ENCODE assay signal across 9 cellular contexts in genomic region chrX:41265615-41266014, GRCh38.
A peak's percentile ranks its signal among the peaks of the same experiment; 100 is the strongest.
DNase-seq lines count a peak whose midpoint lies in the region; ATAC-seq and TF ChIP-seq lines count a peak whose summit lies in the region.
"Had no signal": no experiment of that assay in that cellular context is flagged by ENCODE, and none has a peak within 500 bp of the region (broad histone marks: within the 10 kb centered on the region; RNA-seq: fewer than 3 reads in every experiment).

No MANE protein-coding gene starts in this region.

- no peaks in the 10 kb centered on the region for H3K36me3 ChIP-seq in OCI-LY7 (ENCODE audit: insufficient read depth, low read length)
- H3K36me3 ChIP-seq: upper lobe of left lung had no signal

- H3K27me3 Mint-ChIP-seq in activated CD4-positive, alpha-beta T cell treated with anti-CD3 and anti-CD28 coated beads for 36 hours = no peaks in the 10 kb centered on the region

- H2AFZ ChIP-seq in OCI-LY7 (ENCODE audit: low read length) = no peak overlapping the region

- no peaks in the 10 kb centered on the region for H3K9me2 ChIP-seq in OCI-LY7 (ENCODE audit: insufficient read depth, low read length)

- CTCF ChIA-PET in activated CD4-positive, alpha-beta T cell treated with anti-CD3 and anti-CD28 coated beads for 36 hours (lab: Charles Lee) = interaction anchor here (1.3 kb wide), 2 partner anchors 12 to 85 kb away, joined by 3 to 5 read pairs; no protein-coding TSS in a partner anchor
- CTCF ChIA-PET in OCI-LY7 (lab: Charles Lee; ENCODE audit: unreplicated experiment) = no interaction called here

- H3K4me1 ChIP-seq in OCI-LY7 (ENCODE audit: insufficient read depth, low read length, poor library complexity, severe bottlenecking) = no peaks in the 10 kb centered on the region
- H3K4me1 ChIP-seq: upper lobe of left lung had no signal

- H3K4me3 Mint-ChIP-seq in activated CD4-positive, alpha-beta T cell treated with anti-CD3 and anti-CD28 coated beads for 36 hours = no peak overlapping the region

- peaks cover 5% of the 10 kb centered on the region for H3K4me1 Mint-ChIP-seq in activated CD4-positive, alpha-beta T cell treated with anti-CD3 and anti-CD28 coated beads for 36 hours

- H4K20me1 ChIP-seq in OCI-LY7 (ENCODE audit: insufficient read depth, low read length) = no peaks in the 10 kb centered on the region

- DNase-seq in activated CD4-positive, alpha-beta T cell treated with anti-CD3 and anti-CD28 coated beads for 36 hours = peak; percentile 84
- DNase-seq in epithelial cell of prostate (ENCODE audit: low read depth, low spot score) (peak; percentile 0), NCI-H446 (lab: John Stamatoyannopoulos, UW) (no peak), OCI-LY7 (ENCODE audit: low spot score) (no peak), NCI-H146 treated with DMSO at 0.1 percent for 48 hours (lab: John Stamatoyannopoulos, UW; ENCODE audit: unreplicated experiment) (no peak)
- peak; percentile 44 to 48 for DNase-seq in stimulated activated CD4-positive, alpha-beta T cell treated with anti-CD3 and anti-CD28 coated beads, Interleukin-15, amount 100 ng/mL, for 48 hours (ENCODE audit: low read depth in 2 of 2)

- H3K4me3 ChIP-seq in OCI-LY7 (ENCODE audit: low read depth, low read length, poor library complexity, severe bottlenecking) = no peak overlapping the region

- H3K9me3 Mint-ChIP-seq in activated CD4-positive, alpha-beta T cell treated with anti-CD3 and anti-CD28 coated beads for 36 hours (ENCODE audit: low read depth) = no peaks in the 10 kb centered on the region

- no peaks in the 10 kb centered on the region for H3K79me2 ChIP-seq in OCI-LY7 (ENCODE audit: insufficient read depth, low read depth, low read length)

- POLR2A ChIA-PET in activated CD4-positive, alpha-beta T cell treated with anti-CD3 and anti-CD28 coated beads for 36 hours (lab: Charles Lee) = interaction anchor here (0.5 to 1.0 kb wide), 4 partner anchors 43 to 180 kb away, joined by 3 to 7 read pairs (median 4); no protein-coding TSS in a partner anchor
- POLR2A ChIA-PET in OCI-LY7 (lab: Charles Lee) = no interaction called here

- BruUV-seq in OCI-LY7 (replicated peaks; lab: Mats Ljungman, UMichigan) = no TSS peak

- H3K36me3 Mint-ChIP-seq in activated CD4-positive, alpha-beta T cell treated with anti-CD3 and anti-CD28 coated beads for 36 hours (ENCODE audit: low read depth) = no peaks in the 10 kb centered on the region

- intact Hi-C loops in activated CD4-positive, alpha-beta T cell treated with anti-CD3 and anti-CD28 coated beads for 36 hours (cut with DNase I, micrococcal nuclease) = loop anchor here (1.0 kb wide), 1 partner anchor 68 kb away; no protein-coding TSS in a partner anchor
- intact Hi-C loops in OCI-LY7 (cut with micrococcal nuclease; ENCODE audit: unreplicated experiment) = no loop called here

- ATAC-seq in GM19025 (IDR thresholded peaks at IDR 0.05; ENCODE audit: low read depth, unreplicated experiment) = peak; percentile 64
- ATAC-seq in activated CD4-positive, alpha-beta T cell treated with anti-CD3 and anti-CD28 coated beads for 36 hours = peak; percentile 98
- ATAC-seq in GM21723 (IDR thresholded peaks at IDR 0.05; ENCODE audit: unreplicated experiment) = no peak

- H3K27ac ChIP-seq in epithelial cell of prostate (no peak overlapping the region), OCI-LY7 (ENCODE audit: low read depth, low read length, poor library complexity, severe bottlenecking) (no peak overlapping the region)
- H3K27ac ChIP-seq: upper lobe of left lung had no signal

- H3K27ac Mint-ChIP-seq in activated CD4-positive, alpha-beta T cell treated with anti-CD3 and anti-CD28 coated beads for 36 hours = no peak overlapping the region

- no peaks in the 10 kb centered on the region for H3K9me3 ChIP-seq in OCI-LY7 (ENCODE audit: low read length)
- H3K9me3 ChIP-seq: upper lobe of left lung had no signal

- no peak for TF ChIP-seq CTCF in OCI-LY7 (conservative IDR thresholded peaks at IDR 0.05; ENCODE audit: low read length)

- H3K4me2 ChIP-seq in OCI-LY7 (ENCODE audit: low read length) = no peak overlapping the region

Comparison
In these comparisons a context has a peak if more than half of its experiments do, and no peak if none do; other contexts are left out.
1. DNase-seq: peak in activated CD4-positive, alpha-beta T cell treated with anti-CD3 and anti-CD28 coated beads for 36 hours (single experiment), epithelial cell of prostate (single experiment) and stimulated activated CD4-positive, alpha-beta T cell treated with anti-CD3 and anti-CD28 coated beads, Interleukin-15, amount 100 ng/mL, for 48 hours (2 of 2); none in NCI-H446 (0 of 2), OCI-LY7 (single experiment) and NCI-H146 treated with DMSO at 0.1 percent for 48 hours (single experiment).